1 cellular context compared by ENCODE assay signal in genomic region chr14:23910081-23910875, GRCh38.
TF ChIP-seq lines count a peak whose summit lies in the region.

No MANE protein-coding gene starts in this region.

TF ChIP-seq in HepG2, 621 proteins besides CTCF, POLR2A, EP300 and RAD21 (continued from another document):
- TF ChIP-seq PRDM4 (CRISPR knock-in tag; IDR thresholded peaks at IDR 0.05; ENCODE audit: borderline replicate concordance) (no peak), TBP (CRISPR knock-in tag; IDR thresholded peaks at IDR 0.05) (no peak), EED (CRISPR knock-in tag; IDR thresholded peaks at IDR 0.05) (peak; percentile 69; the same call in 1 of the 2 replicates), SIN3B (IDR thresholded peaks at IDR 0.05; ENCODE audit: low read length) (0 out of 2 replicates have a peak, but pooled peaks have one; percentile 33), CENPX (CRISPR knock-in tag; IDR thresholded peaks at IDR 0.05) (no peak), ATF3 (CRISPR knock-in tag; IDR thresholded peaks at IDR 0.05) (no peak), MXD4 (CRISPR knock-in tag; IDR thresholded peaks at IDR 0.05) (0 out of 2 replicates have a peak, but pooled peaks have one; percentile 43), ZNF598 (CRISPR knock-in tag; IDR thresholded peaks at IDR 0.05; ENCODE audit: borderline replicate concordance) (0 out of 2 replicates have a peak, but pooled peaks have one; percentile 65), YEATS2 (CRISPR knock-in tag; IDR thresholded peaks at IDR 0.05; ENCODE audit: borderline replicate concordance) (peak; percentile 49; the same call in 1 of the 2 replicates), ZNF792 (CRISPR knock-in tag; IDR thresholded peaks at IDR 0.05) (0 out of 2 replicates have a peak, but pooled peaks have one; percentile 33), ZNF784 (CRISPR knock-in tag; IDR thresholded peaks at IDR 0.05; ENCODE audit: borderline replicate concordance) (no peak), STAT5B (CRISPR knock-in tag; IDR thresholded peaks at IDR 0.05) (no peak), ZFP62 (CRISPR knock-in tag; IDR thresholded peaks at IDR 0.05) (no peak)
